In genomic region chr13:107450931-107451330, GRCh38 we compare ENCODE assay signal across 13 cellular contexts.
DNase-seq lines count a peak whose midpoint lies in the region; ATAC-seq, FAIRE-seq and TF ChIP-seq lines count a peak whose summit lies in the region.
"Had no signal": no experiment of that assay in that cellular context is flagged by ENCODE, and none has a peak within 500 bp of the region (broad histone marks: within the 10 kb centered on the region; RNA-seq: fewer than 3 reads in every experiment).

No MANE protein-coding gene starts in this region.

- no peaks in the 10 kb centered on the region for H3K36me3 ChIP-seq in Karpas-422 (ENCODE audit: insufficient read depth, low read length)
- H3K36me3 ChIP-seq: colonic mucosa had no signal

- H3K9me3 ChIP-seq in T-helper 17 cell (ENCODE audit: control insufficient read depth, low read length, poor library complexity, severe bottlenecking) (peaks cover 6% of the 10 kb centered on the region), Karpas-422 (ENCODE audit: low read length) (peaks cover 20% of the 10 kb centered on the region)
- H3K9me3 ChIP-seq: colonic mucosa had no signal

- no peaks in the 10 kb centered on the region for H3K27me3 Mint-ChIP-seq in T-helper 17 cell

- no peak overlapping the region for H2AFZ ChIP-seq in Karpas-422 (ENCODE audit: low read length)

- no peak overlapping the region for H3K4me3 ChIP-seq in AG09309 (ENCODE audit: control insufficient read depth, low read depth, low read length)
- H3K4me3 ChIP-seq in astrocyte of the cerebellum (ENCODE audit: low read depth, low read length), result no peak overlapping the region
- no peak overlapping the region for H3K4me3 ChIP-seq in Karpas-422 (ENCODE audit: low read length)
- H3K4me3 ChIP-seq: colonic mucosa had no signal

- H3K4me1 ChIP-seq in Karpas-422 (ENCODE audit: low read length), result no peaks in the 10 kb centered on the region
- H3K4me1 ChIP-seq: colonic mucosa had no signal

- H3K4me2 ChIP-seq in Karpas-422 (ENCODE audit: low read depth, low read length, poor library complexity, severe bottlenecking), result no peak overlapping the region

- H3K27me3 ChIP-seq in Karpas-422 (ENCODE audit: low read length), result no peaks in the 10 kb centered on the region
- H3K27me3 ChIP-seq: colonic mucosa had no signal

- H3K9me2 ChIP-seq in Karpas-422 (replicated peaks; ENCODE audit: insufficient read depth, low read length), result no peaks in the 10 kb centered on the region

- TF ChIP-seq CTCF in AG09309 (IDR thresholded peaks at IDR 0.05; ENCODE audit: control insufficient read depth, insufficient read depth, low read depth, low read length, missing control alignments) (peak; percentile 15), astrocyte of the cerebellum (IDR thresholded peaks at IDR 0.05; ENCODE audit: low read depth, low read length, missing control alignments) (no peak)

- in situ Hi-C loops in astrocyte of the cerebellum (cut with HindIII; ENCODE audit: low sequenced_read_pairs), result no loop called here

- no peaks in the 10 kb centered on the region for H3K4me1 Mint-ChIP-seq in T-helper 17 cell

- H3K9ac ChIP-seq in Karpas-422 (ENCODE audit: low read length), result no peak overlapping the region

- peak; percentile 97 for DNase-seq in AG09309 (ENCODE audit: low read depth)
- DNase-seq in HTR-8/SVneo (ENCODE audit: insufficient read length, low spot score), result peak; percentile 55
- peak; percentile 98 for DNase-seq in astrocyte of the cerebellum (ENCODE audit: low read depth)
- peak; percentile 95 for DNase-seq in kidney tubule cell (ENCODE audit: low spot score)
- no peak for DNase-seq in T-helper 17 cell
- DNase-seq in LoVo (ENCODE audit: low spot score), result no peak
- no peak for DNase-seq in Karpas-422
- DNase-seq in NCI-H524 (lab: John Stamatoyannopoulos, UW), result no peak
- DNase-seq: colonic mucosa, DMS153, H7, NCI-H2029 had no signal

- ATAC-seq in T-helper 17 cell, result no peak

- H3K79me2 ChIP-seq in Karpas-422 (ENCODE audit: low read length), result no peaks in the 10 kb centered on the region

- H3K27ac Mint-ChIP-seq in T-helper 17 cell, result no peak overlapping the region
- H3K27ac Mint-ChIP-seq: progenitor cell of endocrine pancreas had no signal

- no peaks in the 10 kb centered on the region for H3K36me3 Mint-ChIP-seq in T-helper 17 cell (ENCODE audit: low read depth)

- H4K20me1 ChIP-seq in Karpas-422 (ENCODE audit: insufficient read depth, low read depth, low read length), result no peaks in the 10 kb centered on the region

- no peak overlapping the region for H3K4me3 Mint-ChIP-seq in T-helper 17 cell

- H3K27ac ChIP-seq in Karpas-422 (ENCODE audit: low read length), result no peak overlapping the region
- H3K27ac ChIP-seq: colonic mucosa had no signal

- no peak for FAIRE-seq in HTR-8/SVneo (lab: Jason Lieb, UNC)

Comparison
In these comparisons a context has a peak if more than half of its experiments do, and no peak if none do; other contexts are left out.
1. DNase-seq: peak in AG09309 (single experiment), HTR-8/SVneo (single experiment), astrocyte of the cerebellum (single experiment) and kidney tubule cell (single experiment); none in T-helper 17 cell (0 of 3), LoVo (single experiment), Karpas-422 (single experiment) and NCI-H524 (0 of 2).